Comparison of ENCODE assay signal across 2 cellular contexts in the genomic region with DNA sequence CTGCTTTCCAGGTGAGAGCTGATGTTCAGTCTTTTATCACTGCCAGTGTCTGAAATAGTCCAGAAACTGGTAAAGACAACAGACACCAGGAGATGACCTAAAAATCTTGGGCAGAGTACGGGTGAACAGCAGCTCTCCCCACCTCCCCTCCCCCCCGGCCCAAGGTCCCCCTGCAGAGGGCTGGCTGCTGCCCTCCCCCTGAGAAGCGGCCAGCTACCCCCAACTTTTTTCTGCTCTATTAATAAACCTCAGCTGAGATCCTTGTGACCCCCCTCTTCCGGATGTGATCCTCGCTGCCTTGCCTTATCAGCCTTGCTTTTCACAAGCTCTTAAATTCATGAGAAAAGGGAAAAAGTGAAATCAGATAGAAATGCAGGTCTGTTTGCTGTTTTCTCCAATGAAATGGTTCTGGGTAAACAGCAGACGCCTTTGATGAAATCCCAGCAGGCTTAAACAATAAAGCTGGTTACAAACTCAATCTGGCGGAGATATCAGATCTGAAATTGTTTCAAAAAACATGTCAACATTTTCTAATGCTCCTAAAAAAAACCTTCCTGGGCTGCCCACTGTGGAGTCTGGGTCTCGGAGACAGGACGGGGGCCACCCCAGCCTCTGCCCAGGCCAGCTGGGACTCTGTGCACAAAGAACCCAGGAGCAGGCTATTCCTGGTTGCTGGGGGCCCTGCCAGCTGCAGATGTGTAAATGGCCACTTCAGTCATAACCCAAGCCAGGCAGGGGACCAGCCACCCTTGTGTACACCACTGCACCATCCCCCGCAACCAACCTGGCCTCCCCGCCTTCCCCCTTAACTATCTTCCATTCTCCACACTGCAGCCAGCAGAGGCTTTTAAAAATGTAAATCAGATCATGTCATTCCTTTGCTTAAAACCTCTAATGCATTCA.
TF ChIP-seq lines count a peak whose summit lies in the region.

No MANE protein-coding gene starts in this region.

TF ChIP-seq in GM23338, 12 proteins besides CTCF, POLR2A, EP300 and RAD21:
- no peak for TF ChIP-seq EZH2phosphoT487 (IDR thresholded peaks at IDR 0.05; ENCODE audit: unreplicated experiment)
- TF ChIP-seq, protein P1, sequence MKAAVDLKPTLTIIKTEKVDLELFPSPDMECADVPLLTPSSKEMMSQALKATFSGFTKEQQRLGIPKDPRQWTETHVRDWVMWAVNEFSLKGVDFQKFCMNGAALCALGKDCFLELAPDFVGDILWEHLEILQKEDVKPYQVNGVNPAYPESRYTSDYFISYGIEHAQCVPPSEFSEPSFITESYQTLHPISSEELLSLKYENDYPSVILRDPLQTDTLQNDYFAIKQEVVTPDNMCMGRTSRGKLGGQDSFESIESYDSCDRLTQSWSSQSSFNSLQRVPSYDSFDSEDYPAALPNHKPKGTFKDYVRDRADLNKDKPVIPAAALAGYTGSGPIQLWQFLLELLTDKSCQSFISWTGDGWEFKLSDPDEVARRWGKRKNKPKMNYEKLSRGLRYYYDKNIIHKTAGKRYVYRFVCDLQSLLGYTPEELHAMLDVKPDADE (IDR thresholded peaks at IDR 0.05): no peak
- no peak for TF ChIP-seq ZNF114 (CRISPR knock-in tag; IDR thresholded peaks at IDR 0.05)
- TF ChIP-seq STAT1 (IDR thresholded peaks at IDR 0.05; ENCODE audit: unreplicated experiment): no peak
- TF ChIP-seq, protein P2, sequence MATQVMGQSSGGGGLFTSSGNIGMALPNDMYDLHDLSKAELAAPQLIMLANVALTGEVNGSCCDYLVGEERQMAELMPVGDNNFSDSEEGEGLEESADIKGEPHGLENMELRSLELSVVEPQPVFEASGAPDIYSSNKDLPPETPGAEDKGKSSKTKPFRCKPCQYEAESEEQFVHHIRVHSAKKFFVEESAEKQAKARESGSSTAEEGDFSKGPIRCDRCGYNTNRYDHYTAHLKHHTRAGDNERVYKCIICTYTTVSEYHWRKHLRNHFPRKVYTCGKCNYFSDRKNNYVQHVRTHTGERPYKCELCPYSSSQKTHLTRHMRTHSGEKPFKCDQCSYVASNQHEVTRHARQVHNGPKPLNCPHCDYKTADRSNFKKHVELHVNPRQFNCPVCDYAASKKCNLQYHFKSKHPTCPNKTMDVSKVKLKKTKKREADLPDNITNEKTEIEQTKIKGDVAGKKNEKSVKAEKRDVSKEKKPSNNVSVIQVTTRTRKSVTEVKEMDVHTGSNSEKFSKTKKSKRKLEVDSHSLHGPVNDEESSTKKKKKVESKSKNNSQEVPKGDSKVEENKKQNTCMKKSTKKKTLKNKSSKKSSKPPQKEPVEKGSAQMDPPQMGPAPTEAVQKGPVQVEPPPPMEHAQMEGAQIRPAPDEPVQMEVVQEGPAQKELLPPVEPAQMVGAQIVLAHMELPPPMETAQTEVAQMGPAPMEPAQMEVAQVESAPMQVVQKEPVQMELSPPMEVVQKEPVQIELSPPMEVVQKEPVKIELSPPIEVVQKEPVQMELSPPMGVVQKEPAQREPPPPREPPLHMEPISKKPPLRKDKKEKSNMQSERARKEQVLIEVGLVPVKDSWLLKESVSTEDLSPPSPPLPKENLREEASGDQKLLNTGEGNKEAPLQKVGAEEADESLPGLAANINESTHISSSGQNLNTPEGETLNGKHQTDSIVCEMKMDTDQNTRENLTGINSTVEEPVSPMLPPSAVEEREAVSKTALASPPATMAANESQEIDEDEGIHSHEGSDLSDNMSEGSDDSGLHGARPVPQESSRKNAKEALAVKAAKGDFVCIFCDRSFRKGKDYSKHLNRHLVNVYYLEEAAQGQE (IDR thresholded peaks at IDR 0.05; ENCODE audit: unreplicated experiment): no peak
- TF ChIP-seq CREB1 (CRISPR knock-in tag; IDR thresholded peaks at IDR 0.05; ENCODE audit: low read depth): no peak

TF ChIP-seq in SK-N-SH, 30 proteins besides CTCF, POLR2A, EP300 and RAD21:
- TF ChIP-seq CHD2 (IDR thresholded peaks at IDR 0.05; ENCODE audit: low read length, partially characterized antibody): no peak
- peak; percentile 63; the same call in 1 of the 2 replicates for TF ChIP-seq FOXJ3 (CRISPR knock-in tag; IDR thresholded peaks at IDR 0.05)
- TF ChIP-seq, protein P3, sequence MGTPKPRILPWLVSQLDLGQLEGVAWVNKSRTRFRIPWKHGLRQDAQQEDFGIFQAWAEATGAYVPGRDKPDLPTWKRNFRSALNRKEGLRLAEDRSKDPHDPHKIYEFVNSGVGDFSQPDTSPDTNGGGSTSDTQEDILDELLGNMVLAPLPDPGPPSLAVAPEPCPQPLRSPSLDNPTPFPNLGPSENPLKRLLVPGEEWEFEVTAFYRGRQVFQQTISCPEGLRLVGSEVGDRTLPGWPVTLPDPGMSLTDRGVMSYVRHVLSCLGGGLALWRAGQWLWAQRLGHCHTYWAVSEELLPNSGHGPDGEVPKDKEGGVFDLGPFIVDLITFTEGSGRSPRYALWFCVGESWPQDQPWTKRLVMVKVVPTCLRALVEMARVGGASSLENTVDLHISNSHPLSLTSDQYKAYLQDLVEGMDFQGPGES (IDR thresholded peaks at IDR 0.05; ENCODE audit: low read depth, low read length): no peak
- no peak for TF ChIP-seq EZH2phosphoT487 (IDR thresholded peaks at IDR 0.05; ENCODE audit: borderline replicate concordance, low read depth)
- TF ChIP-seq GATA2 (CRISPR knock-in tag; IDR thresholded peaks at IDR 0.05): peak; percentile 82
- TF ChIP-seq RFX5 (IDR thresholded peaks at IDR 0.05; ENCODE audit: low read length): no peak
- TF ChIP-seq NFIC (IDR thresholded peaks at IDR 0.05; ENCODE audit: borderline replicate concordance): no peak
- peak; percentile 53; the same call in 1 of the 2 replicates for TF ChIP-seq RCOR1 (IDR thresholded peaks at IDR 0.05; ENCODE audit: low read length)
- TF ChIP-seq, protein P4, sequence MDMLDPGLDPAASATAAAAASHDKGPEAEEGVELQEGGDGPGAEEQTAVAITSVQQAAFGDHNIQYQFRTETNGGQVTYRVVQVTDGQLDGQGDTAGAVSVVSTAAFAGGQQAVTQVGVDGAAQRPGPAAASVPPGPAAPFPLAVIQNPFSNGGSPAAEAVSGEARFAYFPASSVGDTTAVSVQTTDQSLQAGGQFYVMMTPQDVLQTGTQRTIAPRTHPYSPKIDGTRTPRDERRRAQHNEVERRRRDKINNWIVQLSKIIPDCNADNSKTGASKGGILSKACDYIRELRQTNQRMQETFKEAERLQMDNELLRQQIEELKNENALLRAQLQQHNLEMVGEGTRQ (IDR thresholded peaks at IDR 0.05; ENCODE audit: borderline replicate concordance, low read depth, low read length): no peak
